ENCODE assay signal across 8 cellular contexts in genomic region chr21:42652527-42653491, GRCh38. TPM values are rescaled to one million over a fixed set of nuclear protein-coding genes. Genes with fewer than 3 reads are reported as not detected.
DNase-seq lines count a peak whose midpoint lies in the region; ATAC-seq lines count a peak whose summit lies in the region.

No MANE protein-coding gene starts in this region.

- no peak overlapping the region for H3K27ac ChIP-seq in iPS-18a (ENCODE audit: low read length)

- H3K4me3 ChIP-seq in iPS-18a (ENCODE audit: low read length) = peak overlapping the region; percentile 82

- peak overlapping the region; percentile 60 for H3K9ac ChIP-seq in iPS-18a (ENCODE audit: low read length)

- H3K27me3 ChIP-seq in iPS-18a (ENCODE audit: control insufficient read depth, insufficient read depth, low read length) = no peaks in the 10 kb centered on the region

- intact Hi-C loops in sciatic nerve (cut with DNase I) = loop anchor here (10.0 kb wide), 1 partner anchor 92 kb away; no protein-coding TSS in a partner anchor

- in situ Hi-C loops in Caki2 (cut with HindIII; ENCODE audit: low pct_unique_long_range_greater_than_20kb, low sequenced_read_pairs) = no loop called here

- H3K4me1 ChIP-seq in iPS-18a (ENCODE audit: control insufficient read depth, low read depth, low read length) = peaks cover 32% of the 10 kb centered on the region

- no peaks in the 10 kb centered on the region for H3K36me3 ChIP-seq in iPS-18a (ENCODE audit: control insufficient read depth, low read depth, low read length)

- no peaks in the 10 kb centered on the region for H3K9me3 ChIP-seq in iPS-18a (ENCODE audit: control insufficient read depth, low read depth, low read length)

- DNase-seq in Caki2 (ENCODE audit: low read depth) (peak; percentile 80), NCI-H146 treated with DMSO at 0.1 percent for 48 hours (lab: John Stamatoyannopoulos, UW; ENCODE audit: unreplicated experiment) (peak; percentile 51), astrocyte of the hippocampus (ENCODE audit: low read depth, low spot score) (peak; percentile 83), sciatic nerve (ENCODE audit: low spot score) (peak; percentile 80), inferior parietal cortex (ENCODE audit: extremely low spot score) (no peak), DMS79 treated with DMSO at 0.1 percent for 48 hours (lab: John Stamatoyannopoulos, UW) (no peak)

- ATAC-seq in sciatic nerve (peak; percentile 85), HG02798 (IDR thresholded peaks at IDR 0.05; ENCODE audit: poor library complexity, unreplicated experiment) (no peak)

RNA-seq across cellular contexts. Expression of gene PDE9A, which starts 0.6 kb away (rescaled TPM):
- 10.1 and 14.6 TPM in 2 replicates for total RNA-seq in Caki2 (2014; rRNA removed; shearing (Covaris generic); ENCODE audit: low replicate concordance)
- 32.6 TPM for total RNA-seq in sciatic nerve

Comparison
In these comparisons a context has a peak if more than half of its experiments do, and no peak if none do; other contexts are left out.
1. DNase-seq: peak in Caki2 (single experiment), NCI-H146 treated with DMSO at 0.1 percent for 48 hours (single experiment), astrocyte of the hippocampus (single experiment) and sciatic nerve (single experiment); none in inferior parietal cortex (single experiment) and DMS79 treated with DMSO at 0.1 percent for 48 hours (single experiment).